Comparison of ENCODE assay signal across 23 cellular contexts in the genomic region with DNA sequence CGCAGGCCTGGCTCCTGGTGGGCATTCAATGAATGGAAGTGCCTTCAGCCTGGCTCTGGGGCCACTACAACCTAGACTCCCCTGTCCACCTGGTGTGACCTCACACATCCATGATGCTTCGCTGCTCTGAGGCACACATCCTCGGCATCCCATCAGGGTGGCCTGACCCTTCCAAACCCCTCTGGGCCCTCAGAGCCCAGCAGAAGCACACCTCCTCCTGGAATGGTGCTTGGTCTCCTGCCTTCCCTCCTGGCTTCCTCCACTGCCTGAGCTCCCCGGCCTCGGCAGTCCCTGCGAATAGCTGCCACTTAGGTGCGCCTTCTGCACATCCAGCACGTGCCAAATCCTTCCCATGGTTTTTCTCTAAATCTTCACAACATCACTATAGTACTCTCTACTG.
"Had no signal": no experiment of that assay in that cellular context is flagged by ENCODE, and none has a peak within 500 bp of the region (broad histone marks: within the 10 kb centered on the region; RNA-seq: fewer than 3 reads in every experiment).

No MANE protein-coding gene starts in this region.

- H3K36me3 ChIP-seq: left ventricle myocardium inferior, ovary, stomach, suprapubic skin, tibial nerve had no signal

- H3K36me3 Mint-ChIP-seq: stimulated activated memory B cell treated with anti-CD40 and anti-IgM and Interleukin-4, amounts not matched to agents 10 μg/mL and 1 μg/mL and 100 μg/mL, for 72 hours had no signal

- H3K9me3 Mint-ChIP-seq: stimulated activated memory B cell treated with anti-CD40 and anti-IgM and Interleukin-4, amounts not matched to agents 10 μg/mL and 1 μg/mL and 100 μg/mL, for 72 hours had no signal

- H3K4me3 Mint-ChIP-seq: activated T-cell treated with anti-CD3 and anti-CD28 coated beads, Interleukin-2, amount 50 U/mL, for 24 hours; activated T-helper 17 cell treated with anti-CD3 and anti-CD28 coated beads, Interleukin-2, amount 50 U/mL, for 72 hours; dendritic cell treated with granulocyte-macrophage colony-stimulating factor and Interleukin-4, amounts not matched to agents 40 ng/mL and 50 ng/mL, for 4 days; neural crest cell; stimulated activated memory B cell treated with anti-CD40 and anti-IgM and Interleukin-4, amounts not matched to agents 10 μg/mL and 1 μg/mL and 100 μg/mL, for 72 hours had no signal

- H3K9me3 ChIP-seq: ovary had no signal

- H3K4me1 ChIP-seq: foreskin keratinocyte, left ventricle myocardium inferior, stomach, suprapubic skin, tibial nerve had no signal

- ATAC-seq: activated T-helper 17 cell treated with anti-CD3 and anti-CD28 coated beads, Interleukin-2, amount 50 U/mL, for 72 hours; foreskin keratinocyte; right cardiac atrium; stimulated activated memory B cell treated with anti-CD40 and anti-IgM and Interleukin-4, amounts not matched to agents 10 μg/mL and 1 μg/mL and 100 μg/mL, for 72 hours had no signal

- H3K4me3 ChIP-seq: hepatocyte, left ventricle myocardium inferior, ovary, skin epidermis, stomach, suprapubic skin, tibial nerve had no signal

- H3K27ac Mint-ChIP-seq: activated T-cell treated with anti-CD3 and anti-CD28 coated beads, Interleukin-2, amount 50 U/mL, for 24 hours; activated T-helper 17 cell treated with anti-CD3 and anti-CD28 coated beads, Interleukin-2, amount 50 U/mL, for 72 hours; dendritic cell treated with granulocyte-macrophage colony-stimulating factor and Interleukin-4, amounts not matched to agents 40 ng/mL and 50 ng/mL, for 4 days; stimulated activated memory B cell treated with anti-CD40 and anti-IgM and Interleukin-4, amounts not matched to agents 10 μg/mL and 1 μg/mL and 100 μg/mL, for 72 hours had no signal

- H3K27ac ChIP-seq: foreskin keratinocyte, hepatocyte, left ventricle myocardium inferior, ovary, skin epidermis, stomach, suprapubic skin, tibial nerve had no signal

- H3K27me3 Mint-ChIP-seq: activated T-cell treated with anti-CD3 and anti-CD28 coated beads, Interleukin-2, amount 50 U/mL, for 24 hours; dendritic cell treated with granulocyte-macrophage colony-stimulating factor and Interleukin-4, amounts not matched to agents 40 ng/mL and 50 ng/mL, for 4 days; stimulated activated memory B cell treated with anti-CD40 and anti-IgM and Interleukin-4, amounts not matched to agents 10 μg/mL and 1 μg/mL and 100 μg/mL, for 72 hours had no signal

- H3K4me1 Mint-ChIP-seq: activated T-helper 17 cell treated with anti-CD3 and anti-CD28 coated beads, Interleukin-2, amount 50 U/mL, for 72 hours; neural crest cell; stimulated activated memory B cell treated with anti-CD40 and anti-IgM and Interleukin-4, amounts not matched to agents 10 μg/mL and 1 μg/mL and 100 μg/mL, for 72 hours had no signal

- DNase-seq: activated CD4-positive, alpha-beta T cell treated with anti-CD3 and anti-CD28 coated beads, Interleukin-2, amount 50 U/mL, for 4 hours; activated CD8-positive, alpha-beta memory T cell treated with anti-CD3 and anti-CD28 coated beads for 24 hours; activated naive CD4-positive, alpha-beta T cell treated with Interleukin-2 at 50 U/mL for 16 hours; activated T-cell treated with anti-CD3 and anti-CD28 coated beads, Interleukin-2, amount 50 U/mL, for 24 hours; amygdala; effector CD4-positive, alpha-beta T cell; foreskin keratinocyte; kidney glomerular epithelial cell; left ventricle myocardium inferior; mammary epithelial cell; ovary; stimulated activated CD4-positive, alpha-beta T cell treated with anti-CD3 and anti-CD28 coated beads, Interleukin-2, amount 100 ng/mL, for 24 hours; stomach; T-helper 9 cell had no signal

- H3K27me3 ChIP-seq: hepatocyte, ovary, stomach, suprapubic skin, tibial nerve had no signal
